Comparison of ENCODE assay signal across 30 cellular contexts in genomic region chr7:150338166-150338829, GRCh38. TPM values are rescaled to one million over a fixed set of nuclear protein-coding genes. Genes with fewer than 3 reads are reported as not detected.
A peak's percentile ranks its signal among the peaks of the same experiment; 100 is the strongest.
DNase-seq lines count a peak whose midpoint lies in the region; ATAC-seq, FAIRE-seq and TF ChIP-seq lines count a peak whose summit lies in the region.
"Had no signal": no experiment of that assay in that cellular context is flagged by ENCODE, and none has a peak within 500 bp of the region (broad histone marks: within the 10 kb centered on the region; RNA-seq: fewer than 3 reads in every experiment).

No MANE protein-coding gene starts in this region.

- in situ Hi-C loops in GM18951 (cut with MboI; ENCODE audit: low sequenced_read_pairs, unreplicated experiment) (no loop called here), K562 (cut with MboI) (no loop called here)

- H3K14ac ChIP-seq in mesenchymal stem cell (ENCODE audit: low read length in 2 of 2) = no peak overlapping the region

- H3K36me3 ChIP-seq in K562 (ENCODE audit: control insufficient read depth, insufficient read depth, low read length) (peaks cover 30% of the 10 kb centered on the region; the same call in 2 of the 3 replicates), mesenchymal stem cell (ENCODE audit: control insufficient read depth in 1 of 2, insufficient read depth in 2 of 2, low read depth in 1 of 2, low read length in 2 of 2) (no peaks in the 10 kb centered on the region)
- H3K36me3 ChIP-seq: cardiac muscle cell had no signal

- H3K27me3 ChIP-seq in K562 (ENCODE audit: control insufficient read depth in 2 of 2, insufficient read depth in 2 of 2, low read length in 2 of 2) (peaks cover 8 to 10% of the 10 kb centered on the region in 2 experiments; a peak in 4 of 5 replicates), mesenchymal stem cell (ENCODE audit: control insufficient read depth in 1 of 2, insufficient read depth in 1 of 2, low read length in 2 of 2) (peaks cover 52 to 68% of the 10 kb centered on the region in 2 experiments)

- no peaks in the 10 kb centered on the region for H3K79me2 ChIP-seq in K562 (ENCODE audit: control insufficient read depth, insufficient read depth, low read length)

- no peak for TF ChIP-seq RAD21 in K562 (CRISPR knock-in tag; conservative IDR thresholded peaks at IDR 0.05 in 1 of 2, IDR thresholded peaks at IDR 0.05 in 1 of 2)

- TF ChIP-seq EP300 in K562 (IDR thresholded peaks at IDR 0.05; ENCODE audit: low read length) = no peak

- H3K4me2 ChIP-seq in K562 (ENCODE audit: insufficient read depth, low read length) (no peak overlapping the region), mesenchymal stem cell (ENCODE audit: low read length, poor library complexity, severe bottlenecking) (no peak overlapping the region)
- H3K4me2 ChIP-seq: A549 had no signal

- peak overlapping the region; percentile 26 for H2BK15ac ChIP-seq in mesenchymal stem cell (ENCODE audit: low read depth, poor library complexity, severe bottlenecking)

- H3K9ac ChIP-seq in K562 (ENCODE audit: insufficient read depth in 1 of 2, low read depth in 2 of 2, low read length in 2 of 2) = peak overlapping the region in 1 of 2 experiments; percentile 11; a peak in 1 of 4 replicates
- H3K9ac ChIP-seq in mesenchymal stem cell (ENCODE audit: low read length) = no peak overlapping the region

- H3K4ac ChIP-seq in mesenchymal stem cell (ENCODE audit: low read depth in 1 of 2, low read length in 2 of 2) = no peak overlapping the region

- no peak for FAIRE-seq in K562 (lab: Jason Lieb, UNC)
- FAIRE-seq: A549, D721Med, islet of Langerhans, small intestine had no signal

- H2BK12ac ChIP-seq in mesenchymal stem cell (ENCODE audit: low read length in 2 of 2) = no peak overlapping the region

- H3K27ac ChIP-seq in K562 (ENCODE audit: extremely low read depth, low read depth, low read length) (no peak overlapping the region), mesenchymal stem cell (ENCODE audit: low read length, poor library complexity, severe bottlenecking) (no peak overlapping the region)
- H3K27ac ChIP-seq: A549, cardiac muscle cell, coronary artery, HL-60, left lung, VCaP had no signal

- intact Hi-C loops in K562 (cut with micrococcal nuclease) = no loop called here

- H3K9me3 ChIP-seq in K562 (replicated peaks; ENCODE audit: control insufficient read depth, insufficient read depth, low read depth, low read length) (no peaks in the 10 kb centered on the region), mesenchymal stem cell (ENCODE audit: control insufficient read depth, low read length) (peaks cover 14% of the 10 kb centered on the region)
- H3K9me3 ChIP-seq: A549, left lung had no signal

- no peak overlapping the region for H4K91ac ChIP-seq in mesenchymal stem cell (ENCODE audit: low read length)

- H2AK5ac ChIP-seq in mesenchymal stem cell (ENCODE audit: low read length, severe bottlenecking) = no peak overlapping the region

- no peak overlapping the region for H4K8ac ChIP-seq in mesenchymal stem cell (ENCODE audit: low read length)

- 63% methylated on average over 11 of the region's 11 CpGs for WGBS in K562 (ENCODE audit: insufficient coverage, low coverage, missing lambda C conversion rate)
- WGBS in mesenchymal stem cell = 71% methylated on average over 7 of the region's 11 CpGs

- H3K9me1 ChIP-seq in K562 (ENCODE audit: control insufficient read depth, insufficient read depth, low read length) = peaks cover 6% of the 10 kb centered on the region

- no peaks in the 10 kb centered on the region for H3K79me1 ChIP-seq in mesenchymal stem cell (replicated peaks; ENCODE audit: low read length, poor library complexity, severe bottlenecking)

- POLR2A ChIA-PET in K562 (lab: Yijun Ruan, JAX) = interaction anchor here (0.7 to 1.2 kb wide), 2 partner anchors 9 to 30 kb away, joined by 3 to 4 read pairs; partner anchors contain the start of gene REPIN1

- H3K4me1 ChIP-seq in K562 (replicated peaks in 1 of 2; ENCODE audit: control insufficient read depth in 2 of 2, insufficient read depth in 2 of 2, low read length in 2 of 2) (peaks cover 0 to 37% of the 10 kb centered on the region in 2 experiments; a peak in 3 of 5 replicates), mesenchymal stem cell (ENCODE audit: control insufficient read depth, insufficient read depth, low read depth, low read length) (peaks cover 22% of the 10 kb centered on the region)
- H3K4me1 ChIP-seq: A549 had no signal

- H2AFZ ChIP-seq in K562 (ENCODE audit: low read depth, low read length) (no peak overlapping the region), mesenchymal stem cell (ENCODE audit: low read depth, low read length) (no peak overlapping the region)

- no peak overlapping the region for H2BK5ac ChIP-seq in mesenchymal stem cell (ENCODE audit: low read depth, low read length, poor library complexity, severe bottlenecking)

- CTCF ChIA-PET in K562 (lab: Yijun Ruan, JAX; ENCODE audit: low intra/inter-chr PET ratio) = no interaction called here

- DNase-seq in K562 (ENCODE audit: extremely low read depth in 1 of 4, low spot score in 3 of 4) = no peak
- DNase-seq in mesenchymal stem cell = no peak
- no peak for DNase-seq in retinal pigment epithelial cell (ENCODE audit: low read depth)
- no peak for DNase-seq in amygdala (lab: John Stamatoyannopoulos, UW)
- DNase-seq in NCI-H345 (lab: John Stamatoyannopoulos, UW) = no peak
- no peak for DNase-seq in AG08395 (ENCODE audit: low spot score)
- DNase-seq in NCI-H1417 (lab: John Stamatoyannopoulos, UW) = no peak
- DNase-seq: activated CD4-positive, alpha-beta T cell treated with anti-CD3 and anti-CD28 coated beads for 48 hours; AML-193; CD4-positive, alpha-beta T cell; effector memory CD4-positive, alpha-beta T cell; GOT3; left lung; MM.1S; naive B cell; NCI-H2029; NCI-H2227 treated with DMSO at 0.1 percent for 48 hours; NCI-H526 treated with DMSO at 0.1 percent for 48 hours; Right ventricle myocardium superior; small intestine; stimulated activated naive CD4-positive, alpha-beta T cell treated with Interleukin-2 at 50 U/mL for 16 hours had no signal

- no TSS peak for BruUV-seq in K562 (replicated peaks; lab: Mats Ljungman, UMichigan)

- no peak for ATAC-seq in K562
- ATAC-seq: A549; activated naive CD4-positive, alpha-beta T cell treated with anti-CD3 and anti-CD28 coated beads, Interleukin-2, amount 50 U/mL, for 72 hours; left lung had no signal

- H3K4me3 ChIP-seq in K562 (no peak overlapping the region), mesenchymal stem cell (ENCODE audit: insufficient read depth in 1 of 2, low read depth in 1 of 2, low read length in 2 of 2) (no peak overlapping the region), retinal pigment epithelial cell (ENCODE audit: low read length) (peak overlapping the region; percentile 72)
- H3K4me3 ChIP-seq: A549, cardiac muscle cell, coronary artery had no signal

- peaks cover 5% of the 10 kb centered on the region; the same call in 1 of the 2 replicates for H4K20me1 ChIP-seq in K562 (replicated peaks; ENCODE audit: control insufficient read depth, insufficient read depth, low read length)

- TF ChIP-seq POLR2A in GM18951 (IDR thresholded peaks at IDR 0.05; ENCODE audit: extremely low read depth, insufficient read depth, insufficient read length) = peak; percentile 2
- TF ChIP-seq POLR2A in K562 (conservative IDR thresholded peaks at IDR 0.05) = no peak

- peak overlapping the region; percentile 13 for H2BK120ac ChIP-seq in mesenchymal stem cell (ENCODE audit: low read depth, low read length)

- H3K18ac ChIP-seq in mesenchymal stem cell (ENCODE audit: low read depth in 1 of 2, low read length in 2 of 2) = no peak overlapping the region

- TF ChIP-seq CTCF in K562 (IDR thresholded peaks at IDR 0.05 in 2 of 3, conservative IDR thresholded peaks at IDR 0.05 in 1 of 3; ENCODE audit: insufficient read depth in 2 of 3, low read depth in 1 of 3, low read length in 3 of 3) = no peak
- TF ChIP-seq CTCF in retinal pigment epithelial cell (conservative IDR thresholded peaks at IDR 0.05; ENCODE audit: low read depth, low read length) = no peak

- H3K23ac ChIP-seq in mesenchymal stem cell (ENCODE audit: low read length in 2 of 2) = peak overlapping the region in 1 of 2 experiments; percentile 91

RNA-seq across cellular contexts. Expression of gene RARRES2, which starts 3.1 kb away (rescaled TPM):
- not detected in 2 replicates for total RNA-seq in K562 (2011; cell fraction: chromatin; rRNA removed; ENCODE audit: low replicate concordance)
- not detected in 2 replicates for total RNA-seq in K562 (2011; cell fraction: nucleolus; rRNA removed)
- not detected in 2 replicates for total RNA-seq in K562 (2011; cell fraction: nucleoplasm; rRNA removed)
- total RNA-seq in K562 (2014; rRNA removed) (not detected in 2 replicates), K562 (2014; rRNA removed; fragmentation: Illumina TruSeq; extraction: Trizol) (not detected in 2 replicates), K562 (2015; rRNA removed; fragmentation: Illumina TruSeq; extraction: Trizol) (not detected in 2 replicates), K562 (2021) (1.7 and 1.8 TPM in 2 replicates)
- polyA plus RNA-seq in K562 (2011; rRNA removed) (0.11 TPM in 1 of 2 replicates, not detected in the other), K562 (2014; fragmentation: Illumina TruSeq; extraction: Trizol) (not detected in 2 replicates), K562 (2014; fragmentation: Nextera tagmentation; extraction: Ambion mirVana) (not detected), K562 (2014; rRNA removed) (0.23 TPM in 1 of 2 replicates, not detected in the other)
- 0.51 and 0.55 TPM in 2 replicates for polyA plus RNA-seq in K562 (2011; cell fraction: cytosol; rRNA removed)
- polyA plus RNA-seq in K562 (2011; cell fraction: nucleus; rRNA removed) = 0.13 and 0.26 TPM in 2 replicates
- polyA plus RNA-seq in K562 (2012) = 0.21 and 0.33 TPM in 2 replicates
- polyA minus RNA-seq in K562 (2011; rRNA and poly(A)+ RNA removed) = not detected in 2 replicates
- not detected in 2 replicates for polyA minus RNA-seq in K562 (2011; cell fraction: cytosol; rRNA and poly(A)+ RNA removed)
- not detected in 2 replicates for polyA minus RNA-seq in K562 (2011; cell fraction: nucleus; rRNA and poly(A)+ RNA removed)
- polyA plus RNA-seq in mesenchymal stem cell (2013, experiment 1 of 2) = 155 TPM
- 162 TPM for polyA plus RNA-seq in mesenchymal stem cell (2013, experiment 2 of 2)
- total RNA-seq: CD4-positive, alpha-beta T cell had no signal
- polyA plus RNA-seq: A549 had no signal

RNA-seq across cellular contexts. Expression of gene ACTR3C, which starts 15.0 kb away (rescaled TPM):
- 118 and 124 TPM in 2 replicates for total RNA-seq in K562 (2011; cell fraction: chromatin; rRNA removed; ENCODE audit: low replicate concordance)
- 77.7 and 87.2 TPM in 2 replicates for total RNA-seq in K562 (2011; cell fraction: nucleolus; rRNA removed)
- 81.8 and 110 TPM in 2 replicates for total RNA-seq in K562 (2011; cell fraction: nucleoplasm; rRNA removed)
- 12.1 and 12.9 TPM in 2 replicates for total RNA-seq in K562 (2014; rRNA removed)
- 14.2 and 16.9 TPM in 2 replicates for total RNA-seq in K562 (2014; rRNA removed; fragmentation: Illumina TruSeq; extraction: Trizol)
- 14.8 and 16.8 TPM in 2 replicates for total RNA-seq in K562 (2015; rRNA removed; fragmentation: Illumina TruSeq; extraction: Trizol)
- total RNA-seq in K562 (2021) = 10.0 and 10.8 TPM in 2 replicates
- polyA plus RNA-seq in K562 (2011; rRNA removed) = 28.1 and 35.4 TPM in 2 replicates
- polyA plus RNA-seq in K562 (2011; cell fraction: cytosol; rRNA removed) = 13.0 and 26.1 TPM in 2 replicates
- 30.3 and 45.3 TPM in 2 replicates for polyA plus RNA-seq in K562 (2011; cell fraction: nucleus; rRNA removed)
- 13.2 and 18.9 TPM in 2 replicates for polyA plus RNA-seq in K562 (2012)
- 12.2 and 13.4 TPM in 2 replicates for polyA plus RNA-seq in K562 (2014; fragmentation: Illumina TruSeq; extraction: Trizol)
- polyA plus RNA-seq in K562 (2014; fragmentation: Nextera tagmentation; extraction: Ambion mirVana) = 10 to 100 TPM in 1 of 2 experiments, 1 to 10 TPM in 1; 9.0 to 13.3 TPM
- 14.9 and 16.9 TPM in 2 replicates for polyA plus RNA-seq in K562 (2014; rRNA removed)
- 61.6 and 72.6 TPM in 2 replicates for polyA minus RNA-seq in K562 (2011; rRNA and poly(A)+ RNA removed)
- 16.9 and 22.1 TPM in 2 replicates for polyA minus RNA-seq in K562 (2011; cell fraction: cytosol; rRNA and poly(A)+ RNA removed)
- 75.1 and 126 TPM in 2 replicates for polyA minus RNA-seq in K562 (2011; cell fraction: nucleus; rRNA and poly(A)+ RNA removed)
- polyA plus RNA-seq in mesenchymal stem cell (2013, experiment 1 of 2) = not detected
- polyA plus RNA-seq in mesenchymal stem cell (2013, experiment 2 of 2) = not detected

RNA-seq across cellular contexts. Expression of gene LRRC61, which starts 15.1 kb away (rescaled TPM):
- total RNA-seq in K562 (2011; cell fraction: chromatin; rRNA removed; ENCODE audit: low replicate concordance) = 114 and 182 TPM in 2 replicates
- total RNA-seq in K562 (2011; cell fraction: nucleolus; rRNA removed) = 129 and 134 TPM in 2 replicates
- total RNA-seq in K562 (2011; cell fraction: nucleoplasm; rRNA removed) = 113 and 123 TPM in 2 replicates
- total RNA-seq in K562 (2014; rRNA removed) (55.2 and 67.6 TPM in 2 replicates), K562 (2014; rRNA removed; fragmentation: Illumina TruSeq; extraction: Trizol) (16.8 and 18.7 TPM in 2 replicates), K562 (2015; rRNA removed; fragmentation: Illumina TruSeq; extraction: Trizol) (35.2 and 37.8 TPM in 2 replicates), K562 (2021) (49.5 and 50.6 TPM in 2 replicates)
- polyA plus RNA-seq in K562 (2011; rRNA removed) (54.3 and 76.9 TPM in 2 replicates), K562 (2014; fragmentation: Illumina TruSeq; extraction: Trizol) (18.4 and 35.6 TPM in 2 replicates), K562 (2014; fragmentation: Nextera tagmentation; extraction: Ambion mirVana) (1 to 10 TPM; 1.3 to 1.7 TPM), K562 (2014; rRNA removed) (42.0 and 46.5 TPM in 2 replicates)
- polyA plus RNA-seq in K562 (2011; cell fraction: cytosol; rRNA removed) = 138 and 194 TPM in 2 replicates
- polyA plus RNA-seq in K562 (2011; cell fraction: nucleus; rRNA removed) = 125 and 205 TPM in 2 replicates
- 81.4 and 86.4 TPM in 2 replicates for polyA plus RNA-seq in K562 (2012)
- 44.8 and 55.6 TPM in 2 replicates for polyA minus RNA-seq in K562 (2011; rRNA and poly(A)+ RNA removed)
- 94.8 and 130 TPM in 2 replicates for polyA minus RNA-seq in K562 (2011; cell fraction: cytosol; rRNA and poly(A)+ RNA removed)
- polyA minus RNA-seq in K562 (2011; cell fraction: nucleus; rRNA and poly(A)+ RNA removed) = 89.0 and 106 TPM in 2 replicates
- not detected for polyA plus RNA-seq in mesenchymal stem cell (2013, experiment 1 of 2)
- polyA plus RNA-seq in mesenchymal stem cell (2013, experiment 2 of 2) = not detected

RNA-seq across cellular contexts. Expression of gene REPIN1, which starts 30.3 kb away (rescaled TPM):
- total RNA-seq in K562 (2011; cell fraction: chromatin; rRNA removed; ENCODE audit: low replicate concordance) = 109 and 296 TPM in 2 replicates
- total RNA-seq in K562 (2011; cell fraction: nucleolus; rRNA removed) = 251 and 260 TPM in 2 replicates
- 183 and 184 TPM in 2 replicates for total RNA-seq in K562 (2011; cell fraction: nucleoplasm; rRNA removed)
- total RNA-seq in K562 (2014; rRNA removed) (212 and 268 TPM in 2 replicates), K562 (2014; rRNA removed; fragmentation: Illumina TruSeq; extraction: Trizol) (46.9 and 56.8 TPM in 2 replicates), K562 (2015; rRNA removed; fragmentation: Illumina TruSeq; extraction: Trizol) (94.0 and 99.6 TPM in 2 replicates), K562 (2021) (277 and 283 TPM in 2 replicates)
- polyA plus RNA-seq in K562 (2011; rRNA removed) (130 and 189 TPM in 2 replicates), K562 (2014; fragmentation: Illumina TruSeq; extraction: Trizol) (94.3 and 120 TPM in 2 replicates), K562 (2014; fragmentation: Nextera tagmentation; extraction: Ambion mirVana) (10 to 100 TPM in 1 of 2 experiments, 1 to 10 TPM in 1; 8.1 to 11.0 TPM), K562 (2014; rRNA removed) (209 and 237 TPM in 2 replicates)
- 210 and 322 TPM in 2 replicates for polyA plus RNA-seq in K562 (2011; cell fraction: cytosol; rRNA removed)
- polyA plus RNA-seq in K562 (2011; cell fraction: nucleus; rRNA removed) = 461 and 543 TPM in 2 replicates
- 186 and 202 TPM in 2 replicates for polyA plus RNA-seq in K562 (2012)
- 65.6 and 71.9 TPM in 2 replicates for polyA minus RNA-seq in K562 (2011; rRNA and poly(A)+ RNA removed)
- polyA minus RNA-seq in K562 (2011; cell fraction: cytosol; rRNA and poly(A)+ RNA removed) = 96.6 and 122 TPM in 2 replicates
- 81.0 and 130 TPM in 2 replicates for polyA minus RNA-seq in K562 (2011; cell fraction: nucleus; rRNA and poly(A)+ RNA removed)
- 68.4 TPM for polyA plus RNA-seq in mesenchymal stem cell (2013, experiment 1 of 2)
- polyA plus RNA-seq in mesenchymal stem cell (2013, experiment 2 of 2) = 69.3 TPM

RNA-seq across cellular contexts. Expression of gene ZNF775, which starts 40.8 kb away (rescaled TPM):
- 3.1 and 10.5 TPM in 2 replicates for total RNA-seq in K562 (2011; cell fraction: chromatin; rRNA removed; ENCODE audit: low replicate concordance)
- total RNA-seq in K562 (2011; cell fraction: nucleolus; rRNA removed) = 12.0 and 14.7 TPM in 2 replicates
- total RNA-seq in K562 (2011; cell fraction: nucleoplasm; rRNA removed) = 5.9 TPM in 2 replicates
- total RNA-seq in K562 (2014; rRNA removed) (18.6 and 21.8 TPM in 2 replicates), K562 (2014; rRNA removed; fragmentation: Illumina TruSeq; extraction: Trizol) (1.1 and 1.8 TPM in 2 replicates), K562 (2015; rRNA removed; fragmentation: Illumina TruSeq; extraction: Trizol) (5.5 and 5.7 TPM in 2 replicates), K562 (2021) (18.7 and 19.2 TPM in 2 replicates)
- polyA plus RNA-seq in K562 (2011; rRNA removed) (4.9 and 8.3 TPM in 2 replicates), K562 (2014; fragmentation: Illumina TruSeq; extraction: Trizol) (1.5 and 3.5 TPM in 2 replicates), K562 (2014; fragmentation: Nextera tagmentation; extraction: Ambion mirVana) (under 1 TPM; 0.04 to 0.20 TPM), K562 (2014; rRNA removed) (13.1 and 13.2 TPM in 2 replicates)
- polyA plus RNA-seq in K562 (2011; cell fraction: cytosol; rRNA removed) = 7.9 and 29.5 TPM in 2 replicates
- 9.1 and 15.1 TPM in 2 replicates for polyA plus RNA-seq in K562 (2011; cell fraction: nucleus; rRNA removed)
- polyA plus RNA-seq in K562 (2012) = 11.8 and 13.9 TPM in 2 replicates
- polyA minus RNA-seq in K562 (2011; rRNA and poly(A)+ RNA removed) = 1.3 and 1.6 TPM in 2 replicates
- 7.2 and 17.1 TPM in 2 replicates for polyA minus RNA-seq in K562 (2011; cell fraction: cytosol; rRNA and poly(A)+ RNA removed)
- polyA minus RNA-seq in K562 (2011; cell fraction: nucleus; rRNA and poly(A)+ RNA removed) = 4.3 and 5.3 TPM in 2 replicates
- polyA plus RNA-seq in mesenchymal stem cell (2013, experiment 1 of 2) = 5.1 TPM
- 4.8 TPM for polyA plus RNA-seq in mesenchymal stem cell (2013, experiment 2 of 2)
